ENCODE assay signal across 21 cellular contexts in genomic region chr12:107906719-107907118, GRCh38.
"Had no signal": no experiment of that assay in that cellular context is flagged by ENCODE, and none has a peak within 500 bp of the region (broad histone marks: within the 10 kb centered on the region; RNA-seq: fewer than 3 reads in every experiment).

No MANE protein-coding gene starts in this region.

- H2AFZ ChIP-seq: neural progenitor cell had no signal

- H3K4me2 ChIP-seq: neural progenitor cell, smooth muscle cell had no signal

- DNase-seq: effector memory CD4-positive, alpha-beta T cell; gastrocnemius medialis; heart right ventricle; immature natural killer cell; left cardiac atrium; left ventricle myocardium inferior; lower lobe of right lung; nucleus accumbens; ovary; right cardiac atrium; stimulated activated CD4-positive, alpha-beta T cell treated with anti-CD3 and anti-CD28 coated beads, Interleukin-2, amount 100 ng/mL, for 48 hours; stimulated activated naive CD8-positive, alpha-beta T cell treated with anti-CD3 and anti-CD28 coated beads, Interleukin-15, Interleukin-2, amounts not matched to agents 100 U/mL and 50 U/mL, for 24 hours; thyroid gland had no signal

- H3K4me3 ChIP-seq: esophagus muscularis mucosa, gastrocnemius medialis, heart right ventricle, left ventricle myocardium inferior, lower lobe of right lung, neural progenitor cell, ovary, smooth muscle cell, suprapubic skin, thyroid gland had no signal

- H3K4me3 Mint-ChIP-seq: immature natural killer cell; memory B cell; mesothelial cell of epicardium; natural killer cell treated with Interleukin-12 subunit alpha and Interleukin-12 subunit beta and Interleukin-15 and Interleukin-18, amount 100 ng/mL, for 72 hours; neural progenitor cell; type B pancreatic cell had no signal

- H3K27ac ChIP-seq: esophagus muscularis mucosa, gastrocnemius medialis, heart right ventricle, left ventricle myocardium inferior, lower lobe of right lung, neural progenitor cell, ovary, suprapubic skin, thyroid gland had no signal

- H3K27me3 ChIP-seq: ovary had no signal

- H3K36me3 ChIP-seq: esophagus muscularis mucosa, gastrocnemius medialis, heart right ventricle, left ventricle myocardium inferior, lower lobe of right lung, neural progenitor cell, ovary, suprapubic skin, thyroid gland had no signal

- H3K36me3 Mint-ChIP-seq: immature natural killer cell; memory B cell; mesothelial cell of epicardium; natural killer cell treated with Interleukin-12 subunit alpha and Interleukin-12 subunit beta and Interleukin-15 and Interleukin-18, amount 100 ng/mL, for 72 hours; neural progenitor cell; type B pancreatic cell had no signal

- ATAC-seq: gastrocnemius medialis; heart right ventricle; left cardiac atrium; lower lobe of right lung; natural killer cell treated with Interleukin-12 subunit alpha and Interleukin-12 subunit beta and Interleukin-15 and Interleukin-18, amount 100 ng/mL, for 72 hours; right cardiac atrium had no signal

- H3K9ac ChIP-seq: neural progenitor cell had no signal

- H3K4me1 ChIP-seq: gastrocnemius medialis had no signal

- H3K9me3 ChIP-seq: esophagus muscularis mucosa, gastrocnemius medialis, left ventricle myocardium inferior, lower lobe of right lung, ovary, suprapubic skin, thyroid gland had no signal

- H3K27ac Mint-ChIP-seq: immature natural killer cell; memory B cell; mesothelial cell of epicardium; natural killer cell treated with Interleukin-12 subunit alpha and Interleukin-12 subunit beta and Interleukin-15 and Interleukin-18, amount 100 ng/mL, for 72 hours; neural progenitor cell; type B pancreatic cell had no signal
